ENCODE assay signal across 1 cellular context in the genomic region with DNA sequence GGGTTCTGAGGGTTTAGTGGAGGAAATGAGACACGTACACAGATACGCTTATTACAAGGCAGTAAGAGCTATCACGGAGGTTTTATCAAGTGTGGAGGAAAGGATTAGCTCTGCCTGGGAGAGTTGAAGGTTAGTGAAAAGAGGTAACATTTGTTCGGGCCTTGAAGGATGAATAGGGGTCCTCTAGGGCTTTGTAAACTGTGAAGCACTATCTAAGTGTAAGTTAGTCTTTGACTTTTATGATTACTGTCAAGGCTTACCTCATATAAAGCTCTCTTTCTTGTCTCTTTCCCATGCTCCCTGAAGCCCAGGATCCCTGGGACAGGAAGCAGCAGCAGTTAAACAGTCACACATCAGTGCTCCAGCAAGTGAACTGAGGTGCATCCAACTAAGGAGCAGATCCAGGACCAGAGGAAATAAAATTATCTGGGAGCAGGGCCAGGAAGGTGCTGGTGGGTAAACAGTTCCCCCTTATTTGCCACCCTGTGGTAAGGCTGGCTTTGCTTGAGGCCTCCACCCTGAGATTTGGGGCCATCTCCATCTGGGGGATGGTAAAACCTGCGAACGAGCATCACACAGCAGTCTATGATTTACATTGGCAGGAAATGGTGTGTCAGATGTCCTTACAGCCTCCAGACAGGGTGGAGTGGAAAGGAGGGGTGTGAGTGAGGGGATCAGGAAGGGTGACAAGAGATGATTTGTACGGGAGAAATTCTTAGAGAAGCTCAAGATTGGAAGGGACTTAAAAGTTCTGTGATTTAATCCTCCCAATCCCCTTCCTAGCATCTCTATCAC.
TF ChIP-seq lines count a peak whose summit lies in the region.

No MANE protein-coding gene starts in this region.

TF ChIP-seq in WTC11, 78 proteins besides CTCF, POLR2A, EP300 and RAD21 (continued from another document):
- TF ChIP-seq, protein P1, sequence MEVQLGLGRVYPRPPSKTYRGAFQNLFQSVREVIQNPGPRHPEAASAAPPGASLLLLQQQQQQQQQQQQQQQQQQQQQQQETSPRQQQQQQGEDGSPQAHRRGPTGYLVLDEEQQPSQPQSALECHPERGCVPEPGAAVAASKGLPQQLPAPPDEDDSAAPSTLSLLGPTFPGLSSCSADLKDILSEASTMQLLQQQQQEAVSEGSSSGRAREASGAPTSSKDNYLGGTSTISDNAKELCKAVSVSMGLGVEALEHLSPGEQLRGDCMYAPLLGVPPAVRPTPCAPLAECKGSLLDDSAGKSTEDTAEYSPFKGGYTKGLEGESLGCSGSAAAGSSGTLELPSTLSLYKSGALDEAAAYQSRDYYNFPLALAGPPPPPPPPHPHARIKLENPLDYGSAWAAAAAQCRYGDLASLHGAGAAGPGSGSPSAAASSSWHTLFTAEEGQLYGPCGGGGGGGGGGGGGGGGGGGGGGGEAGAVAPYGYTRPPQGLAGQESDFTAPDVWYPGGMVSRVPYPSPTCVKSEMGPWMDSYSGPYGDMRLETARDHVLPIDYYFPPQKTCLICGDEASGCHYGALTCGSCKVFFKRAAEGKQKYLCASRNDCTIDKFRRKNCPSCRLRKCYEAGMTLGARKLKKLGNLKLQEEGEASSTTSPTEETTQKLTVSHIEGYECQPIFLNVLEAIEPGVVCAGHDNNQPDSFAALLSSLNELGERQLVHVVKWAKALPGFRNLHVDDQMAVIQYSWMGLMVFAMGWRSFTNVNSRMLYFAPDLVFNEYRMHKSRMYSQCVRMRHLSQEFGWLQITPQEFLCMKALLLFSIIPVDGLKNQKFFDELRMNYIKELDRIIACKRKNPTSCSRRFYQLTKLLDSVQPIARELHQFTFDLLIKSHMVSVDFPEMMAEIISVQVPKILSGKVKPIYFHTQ (CRISPR knock-in tag; IDR thresholded peaks at IDR 0.05), result no peak
- TF ChIP-seq RORB (CRISPR knock-in tag; IDR thresholded peaks at IDR 0.05) (no peak), NR3C1 (CRISPR knock-in tag; conservative IDR thresholded peaks at IDR 0.05; ENCODE audit: low read depth) (no peak), ETV6 (CRISPR knock-in tag; IDR thresholded peaks at IDR 0.05) (no peak)
- TF ChIP-seq, protein P2, sequence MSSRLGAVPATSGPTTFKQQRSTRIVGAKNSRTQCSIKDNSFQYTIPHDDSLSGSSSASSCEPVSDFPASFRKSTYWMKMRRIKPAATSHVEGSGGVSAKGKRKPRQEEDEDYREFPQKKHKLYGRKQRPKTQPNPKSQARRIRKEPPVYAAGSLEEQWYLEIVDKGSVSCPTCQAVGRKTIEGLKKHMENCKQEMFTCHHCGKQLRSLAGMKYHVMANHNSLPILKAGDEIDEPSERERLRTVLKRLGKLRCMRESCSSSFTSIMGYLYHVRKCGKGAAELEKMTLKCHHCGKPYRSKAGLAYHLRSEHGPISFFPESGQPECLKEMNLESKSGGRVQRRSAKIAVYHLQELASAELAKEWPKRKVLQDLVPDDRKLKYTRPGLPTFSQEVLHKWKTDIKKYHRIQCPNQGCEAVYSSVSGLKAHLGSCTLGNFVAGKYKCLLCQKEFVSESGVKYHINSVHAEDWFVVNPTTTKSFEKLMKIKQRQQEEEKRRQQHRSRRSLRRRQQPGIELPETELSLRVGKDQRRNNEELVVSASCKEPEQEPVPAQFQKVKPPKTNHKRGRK (CRISPR knock-in tag; IDR thresholded peaks at IDR 0.05; ENCODE audit: borderline replicate concordance), result no peak
- TF ChIP-seq, protein P3, sequence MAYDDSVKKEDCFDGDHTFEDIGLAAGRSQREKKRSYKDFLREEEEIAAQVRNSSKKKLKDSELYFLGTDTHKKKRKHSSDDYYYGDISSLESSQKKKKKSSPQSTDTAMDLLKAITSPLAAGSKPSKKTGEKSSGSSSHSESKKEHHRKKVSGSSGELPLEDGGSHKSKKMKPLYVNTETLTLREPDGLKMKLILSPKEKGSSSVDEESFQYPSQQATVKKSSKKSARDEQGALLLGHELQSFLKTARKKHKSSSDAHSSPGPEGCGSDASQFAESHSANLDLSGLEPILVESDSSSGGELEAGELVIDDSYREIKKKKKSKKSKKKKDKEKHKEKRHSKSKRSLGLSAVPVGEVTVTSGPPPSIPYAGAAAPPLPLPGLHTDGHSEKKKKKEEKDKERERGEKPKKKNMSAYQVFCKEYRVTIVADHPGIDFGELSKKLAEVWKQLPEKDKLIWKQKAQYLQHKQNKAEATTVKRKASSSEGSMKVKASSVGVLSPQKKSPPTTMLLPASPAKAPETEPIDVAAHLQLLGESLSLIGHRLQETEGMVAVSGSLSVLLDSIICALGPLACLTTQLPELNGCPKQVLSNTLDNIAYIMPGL (CRISPR knock-in tag; IDR thresholded peaks at IDR 0.05), result no peak
- TF ChIP-seq, protein P4, sequence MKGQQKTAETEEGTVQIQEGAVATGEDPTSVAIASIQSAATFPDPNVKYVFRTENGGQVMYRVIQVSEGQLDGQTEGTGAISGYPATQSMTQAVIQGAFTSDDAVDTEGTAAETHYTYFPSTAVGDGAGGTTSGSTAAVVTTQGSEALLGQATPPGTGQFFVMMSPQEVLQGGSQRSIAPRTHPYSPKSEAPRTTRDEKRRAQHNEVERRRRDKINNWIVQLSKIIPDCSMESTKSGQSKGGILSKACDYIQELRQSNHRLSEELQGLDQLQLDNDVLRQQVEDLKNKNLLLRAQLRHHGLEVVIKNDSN (CRISPR knock-in tag; IDR thresholded peaks at IDR 0.05), result no peak
